ENCODE assay signal across 11 cellular contexts in genomic region chr3:50317303-50317702, GRCh38. TPM values are rescaled to one million over a fixed set of nuclear protein-coding genes. Genes with fewer than 3 reads are reported as not detected.
DNase-seq lines count a peak whose midpoint lies in the region; ATAC-seq, FAIRE-seq and TF ChIP-seq lines count a peak whose summit lies in the region.
"Had no signal": no experiment of that assay in that cellular context is flagged by ENCODE, and none has a peak within 500 bp of the region (broad histone marks: within the 10 kb centered on the region; RNA-seq: fewer than 3 reads in every experiment).

No MANE protein-coding gene starts in this region.

- H2AFZ ChIP-seq in HepG2 (ENCODE audit: low read length): no peak overlapping the region

- ATAC-seq in HepG2 (no peak), right lobe of liver (no peak)

- peak overlapping the region; percentile 79 for H3K27ac Mint-ChIP-seq in dendritic cell treated with granulocyte-macrophage colony-stimulating factor and Interleukin-4, amounts not matched to agents 40 ng/mL and 50 ng/mL, for 4 days

- H3K4me1 Mint-ChIP-seq in dendritic cell treated with granulocyte-macrophage colony-stimulating factor and Interleukin-4, amounts not matched to agents 40 ng/mL and 50 ng/mL, for 4 days (ENCODE audit: low read depth): peaks cover 63% of the 10 kb centered on the region

- H3K9me3 Mint-ChIP-seq in dendritic cell treated with granulocyte-macrophage colony-stimulating factor and Interleukin-4, amounts not matched to agents 40 ng/mL and 50 ng/mL, for 4 days: no peaks in the 10 kb centered on the region
- H3K9me3 Mint-ChIP-seq: T-helper 1 cell treated with Interleukin-12 subunit alpha and Interleukin-12 subunit beta and Interleukin-4 antibody, amounts not matched to agents 30 μg/mL and 1 μg/mL, for 36 hours had no signal

- POLR2A ChIA-PET in HepG2 (lab: Yijun Ruan, JAX): interaction anchor here (1.3 to 13.0 kb wide), 4 partner anchors 11 to 25 kb away, joined by 3 to 222 read pairs (median 6); partner anchors contain the start of genes HYAL1, HYAL3, IFRD2 and NAA80

- peaks cover 16 to 32% of the 10 kb centered on the region in 2 experiments for H3K36me3 ChIP-seq in HepG2 (replicated peaks in 1 of 2; ENCODE audit: control insufficient read depth in 1 of 2, insufficient read depth in 2 of 2, low read length in 2 of 2)
- H3K36me3 ChIP-seq in right lobe of liver: peaks cover 0 to 20% (median 3%) of the 10 kb centered on the region in 4 donors
- H3K36me3 ChIP-seq in mucosa of stomach (ENCODE audit: control insufficient read depth, insufficient read depth, low read length): peaks cover 14% of the 10 kb centered on the region

- WGBS in HepG2 (ENCODE audit: low lambda C conversion rate): 70% methylated on average over 5 of the region's 6 CpGs
- 40% methylated on average over 2 of the region's 6 CpGs for WGBS in right lobe of liver (ENCODE audit: insufficient coverage, low coverage, low lambda C conversion rate, missing lambda C conversion rate)

- FAIRE-seq in HepG2 (lab: Jason Lieb, UNC): no peak

- CTCF ChIA-PET in HepG2 (lab: Yijun Ruan, JAX; ENCODE audit: low intra/inter-chr PET ratio, low total read pairs): no interaction called here

- H3K27me3 ChIP-seq in HepG2 (ENCODE audit: control insufficient read depth in 1 of 2, insufficient read depth in 2 of 2, low read length in 2 of 2) (no peaks in the 10 kb centered on the region; a peak in 1 of 5 replicates), right lobe of liver (no peaks in the 10 kb centered on the region), mucosa of stomach (ENCODE audit: control insufficient read depth, insufficient read depth, low read length) (no peaks in the 10 kb centered on the region)
- H3K27me3 ChIP-seq: brain microvascular endothelial cell had no signal

- TF ChIP-seq CTCF in HepG2 (CRISPR knock-in tag; IDR thresholded peaks at IDR 0.05) (no peak), right lobe of liver (IDR thresholded peaks at IDR 0.05) (no peak)

- H3K4me2 ChIP-seq in HepG2 (ENCODE audit: low read depth, low read length): no peak overlapping the region

- no peaks in the 10 kb centered on the region for H3K9me3 ChIP-seq in HepG2 (ENCODE audit: low read length)
- no peaks in the 10 kb centered on the region for H3K9me3 ChIP-seq in right lobe of liver
- H3K9me3 ChIP-seq in mucosa of stomach (ENCODE audit: control insufficient read depth, low read length): no peaks in the 10 kb centered on the region

- H3K9ac ChIP-seq in HepG2 (ENCODE audit: insufficient read depth, low read depth, low read length) (no peak overlapping the region), mucosa of stomach (ENCODE audit: low read length) (peak overlapping the region; percentile 64)

- TF ChIP-seq RAD21 in HepG2 (CRISPR knock-in tag; IDR thresholded peaks at IDR 0.05): no peak

- H3K4me3 Mint-ChIP-seq in dendritic cell treated with granulocyte-macrophage colony-stimulating factor and Interleukin-4, amounts not matched to agents 40 ng/mL and 50 ng/mL, for 4 days: no peak overlapping the region

- H3K4me3 ChIP-seq in HepG2 (replicated peaks in 1 of 3; ENCODE audit: insufficient read depth in 1 of 3, low read depth in 2 of 3, low read length in 3 of 3) (no peak overlapping the region), right lobe of liver (no peak overlapping the region), mucosa of stomach (ENCODE audit: low read length) (no peak overlapping the region)

- H3K4me1 ChIP-seq in HepG2 (ENCODE audit: insufficient read depth, low read length) (peaks cover 50% of the 10 kb centered on the region), right lobe of liver (peaks cover 0 to 36% (median 9%) of the 10 kb centered on the region in 4 donors), mucosa of stomach (ENCODE audit: control insufficient read depth, insufficient read depth, low read length) (peaks cover 77% of the 10 kb centered on the region)

- no peaks in the 10 kb centered on the region for H4K20me1 ChIP-seq in HepG2 (ENCODE audit: insufficient read depth, low read length)

- peaks cover 25% of the 10 kb centered on the region for H3K79me2 ChIP-seq in HepG2 (ENCODE audit: insufficient read depth, low read length)

- no TSS peak for BruUV-seq in HepG2 (replicated peaks; lab: Mats Ljungman, UMichigan)

- TF ChIP-seq EP300 in HepG2 (IDR thresholded peaks at IDR 0.05; ENCODE audit: low read depth in 2 of 2, low read length in 2 of 2): no peak
- TF ChIP-seq EP300 in HepG2 (CRISPR knock-in tag; IDR thresholded peaks at IDR 0.05; ENCODE audit: borderline replicate concordance): no peak

- H3K27ac ChIP-seq in HepG2 (ENCODE audit: extremely low read length, insufficient read depth, low read length): no peak overlapping the region
- no peak overlapping the region for H3K27ac ChIP-seq in right lobe of liver
- H3K27ac ChIP-seq: brain microvascular endothelial cell had no signal

- TF ChIP-seq POLR2A in HepG2 (IDR thresholded peaks at IDR 0.05; ENCODE audit: insufficient read depth in 1 of 2, low read depth in 2 of 2, low read length in 2 of 2) (no peak), right lobe of liver (IDR thresholded peaks at IDR 0.05) (no peak)

- H3K36me3 Mint-ChIP-seq in dendritic cell treated with granulocyte-macrophage colony-stimulating factor and Interleukin-4, amounts not matched to agents 40 ng/mL and 50 ng/mL, for 4 days (ENCODE audit: low read depth): peaks cover 71% of the 10 kb centered on the region

- H3K27me3 Mint-ChIP-seq in dendritic cell treated with granulocyte-macrophage colony-stimulating factor and Interleukin-4, amounts not matched to agents 40 ng/mL and 50 ng/mL, for 4 days: no peaks in the 10 kb centered on the region

- in situ Hi-C loops in HepG2 (cut with HindIII; ENCODE audit: extremely low pct_ligation_motif_present, low pct_unique_long_range_greater_than_20kb): no loop called here

- intact Hi-C loops in HepG2 (cut with micrococcal nuclease; ENCODE audit: unreplicated experiment) (no loop called here), right lobe of liver (cut with DNase I) (loop anchor here in 1 of 2 donors (5.0 kb wide), 1 partner anchor 35 kb away; no protein-coding TSS in a partner anchor)
- intact Hi-C loops in dendritic cell treated with granulocyte-macrophage colony-stimulating factor and Interleukin-4, amounts not matched to agents 40 ng/mL and 50 ng/mL, for 4 days (cut with micrococcal nuclease): no loop called here

- DNase-seq in HepG2 (ENCODE audit: low spot score) (no peak), right lobe of liver (no peak), NCI-H2171 treated with DMSO at 0.1 percent for 48 hours (lab: John Stamatoyannopoulos, UW) (no peak), NCI-H187 treated with DMSO at 0.1 percent for 48 hours (lab: John Stamatoyannopoulos, UW) (no peak), SIG-M5 (lab: John Stamatoyannopoulos, UW) (no peak), NCI-H1105 (lab: John Stamatoyannopoulos, UW) (no peak)
- DNase-seq: brain microvascular endothelial cell, C1 segment of cervical spinal cord had no signal

RNA-seq across cellular contexts. Expression of gene HYAL2, which starts 5.2 kb away (rescaled TPM):
- 40.9 and 76.2 TPM in 2 replicates for total RNA-seq in HepG2 (2016; rRNA removed; fragmentation: Illumina TruSeq; extraction: Trizol)
- 33.8 and 45.1 TPM in 2 replicates for total RNA-seq in HepG2 (2016; cell fraction: cytosol; rRNA removed; fragmentation: Illumina TruSeq; extraction: Trizol; ENCODE audit: low read depth)
- total RNA-seq in HepG2 (2016; cell fraction: insoluble cytoplasmic fraction; rRNA removed; fragmentation: Illumina TruSeq; extraction: Trizol): 38.5 and 74.2 TPM in 2 replicates
- total RNA-seq in HepG2 (2016; cell fraction: membrane; rRNA removed; fragmentation: Illumina TruSeq; extraction: Trizol): 60.8 and 76.3 TPM in 2 replicates
- total RNA-seq in HepG2 (2016; cell fraction: nucleus; rRNA removed; fragmentation: Illumina TruSeq; extraction: Trizol): 56.5 and 69.1 TPM in 2 replicates
- polyA plus RNA-seq in HepG2 (2011; rRNA removed): 102 and 144 TPM in 2 replicates
- polyA plus RNA-seq in HepG2 (2011; cell fraction: cytosol; rRNA removed): 110 and 154 TPM in 2 replicates
- 94.8 and 103 TPM in 2 replicates for polyA plus RNA-seq in HepG2 (2011; cell fraction: nucleus; rRNA removed)
- polyA plus RNA-seq in HepG2 (2012): 37.6 and 45.4 TPM in 2 replicates
- 32.1 and 39.0 TPM in 2 replicates for polyA plus RNA-seq in HepG2 (2016; cell fraction: cytosol; fragmentation: Illumina TruSeq; extraction: Trizol; ENCODE audit: low read depth)
- polyA plus RNA-seq in HepG2 (2016; cell fraction: insoluble cytoplasmic fraction; fragmentation: Illumina TruSeq; extraction: Trizol; ENCODE audit: low read depth): 33.6 and 35.3 TPM in 2 replicates
- polyA plus RNA-seq in HepG2 (2016; cell fraction: membrane; fragmentation: Illumina TruSeq; extraction: Trizol; ENCODE audit: low read depth): 47.1 and 53.3 TPM in 2 replicates
- polyA plus RNA-seq in HepG2 (2016; cell fraction: nucleus; fragmentation: Illumina TruSeq; extraction: Trizol; ENCODE audit: insufficient read depth, low read depth): 84.1 and 84.7 TPM in 2 replicates
- polyA minus RNA-seq in HepG2 (2011; rRNA and poly(A)+ RNA removed; ENCODE audit: low replicate concordance): 83.3 and 236 TPM in 2 replicates
- polyA minus RNA-seq in HepG2 (2011; cell fraction: cytosol; rRNA and poly(A)+ RNA removed): 38.1 and 40.4 TPM in 2 replicates
- 37.0 and 41.7 TPM in 2 replicates for polyA minus RNA-seq in HepG2 (2011; cell fraction: nucleus; rRNA and poly(A)+ RNA removed)
- total RNA-seq in right lobe of liver: 10 to 100 TPM; 13.0 to 41.6 (median 21.2) TPM

RNA-seq across cellular contexts. Expression of gene TUSC2, which starts 10.7 kb away (rescaled TPM):
- total RNA-seq in HepG2 (2016; rRNA removed; fragmentation: Illumina TruSeq; extraction: Trizol) (35.9 and 36.7 TPM in 2 replicates), right lobe of liver (10 to 100 TPM in 5 of 6 experiments, 1 to 10 TPM in 1; 9.7 to 36.9 (median 12.5) TPM)
- total RNA-seq in HepG2 (2016; cell fraction: cytosol; rRNA removed; fragmentation: Illumina TruSeq; extraction: Trizol; ENCODE audit: low read depth): 71.2 and 71.5 TPM in 2 replicates
- 33.2 and 36.7 TPM in 2 replicates for total RNA-seq in HepG2 (2016; cell fraction: insoluble cytoplasmic fraction; rRNA removed; fragmentation: Illumina TruSeq; extraction: Trizol)
- 83.6 and 94.5 TPM in 2 replicates for total RNA-seq in HepG2 (2016; cell fraction: membrane; rRNA removed; fragmentation: Illumina TruSeq; extraction: Trizol)
- total RNA-seq in HepG2 (2016; cell fraction: nucleus; rRNA removed; fragmentation: Illumina TruSeq; extraction: Trizol): 16.6 and 17.7 TPM in 2 replicates
- 38.5 and 39.1 TPM in 2 replicates for polyA plus RNA-seq in HepG2 (2011; rRNA removed)
- 42.4 and 45.2 TPM in 2 replicates for polyA plus RNA-seq in HepG2 (2011; cell fraction: cytosol; rRNA removed)
- polyA plus RNA-seq in HepG2 (2011; cell fraction: nucleus; rRNA removed): 12.4 and 16.2 TPM in 2 replicates
- polyA plus RNA-seq in HepG2 (2012): 15.6 and 21.1 TPM in 2 replicates
- polyA plus RNA-seq in HepG2 (2016; cell fraction: cytosol; fragmentation: Illumina TruSeq; extraction: Trizol; ENCODE audit: low read depth): 124 and 125 TPM in 2 replicates
- polyA plus RNA-seq in HepG2 (2016; cell fraction: insoluble cytoplasmic fraction; fragmentation: Illumina TruSeq; extraction: Trizol; ENCODE audit: low read depth): 51.0 and 54.1 TPM in 2 replicates
- 95.2 and 102 TPM in 2 replicates for polyA plus RNA-seq in HepG2 (2016; cell fraction: membrane; fragmentation: Illumina TruSeq; extraction: Trizol; ENCODE audit: low read depth)
- 42.2 and 43.7 TPM in 2 replicates for polyA plus RNA-seq in HepG2 (2016; cell fraction: nucleus; fragmentation: Illumina TruSeq; extraction: Trizol; ENCODE audit: insufficient read depth, low read depth)
- polyA minus RNA-seq in HepG2 (2011; rRNA and poly(A)+ RNA removed; ENCODE audit: low replicate concordance): 25.7 and 41.9 TPM in 2 replicates
- polyA minus RNA-seq in HepG2 (2011; cell fraction: cytosol; rRNA and poly(A)+ RNA removed): 7.9 and 8.1 TPM in 2 replicates
- 5.0 and 5.5 TPM in 2 replicates for polyA minus RNA-seq in HepG2 (2011; cell fraction: nucleus; rRNA and poly(A)+ RNA removed)

RNA-seq across cellular contexts. Expression of gene HYAL1, which starts 13.9 kb away (rescaled TPM):
- total RNA-seq in HepG2 (2016; rRNA removed; fragmentation: Illumina TruSeq; extraction: Trizol) (50.5 and 76.5 TPM in 2 replicates), right lobe of liver (100 to 1,000 TPM in 4 of 6 experiments, 10 to 100 TPM in 2; 90.6 to 157 (median 136) TPM)
- 15.2 and 15.4 TPM in 2 replicates for total RNA-seq in HepG2 (2016; cell fraction: cytosol; rRNA removed; fragmentation: Illumina TruSeq; extraction: Trizol; ENCODE audit: low read depth)
- total RNA-seq in HepG2 (2016; cell fraction: insoluble cytoplasmic fraction; rRNA removed; fragmentation: Illumina TruSeq; extraction: Trizol): 49.7 and 78.4 TPM in 2 replicates
- total RNA-seq in HepG2 (2016; cell fraction: membrane; rRNA removed; fragmentation: Illumina TruSeq; extraction: Trizol): 36.1 and 38.7 TPM in 2 replicates
- 65.9 and 70.6 TPM in 2 replicates for total RNA-seq in HepG2 (2016; cell fraction: nucleus; rRNA removed; fragmentation: Illumina TruSeq; extraction: Trizol)
- 193 and 218 TPM in 2 replicates for polyA plus RNA-seq in HepG2 (2011; rRNA removed)
- 153 and 171 TPM in 2 replicates for polyA plus RNA-seq in HepG2 (2011; cell fraction: cytosol; rRNA removed)
- polyA plus RNA-seq in HepG2 (2011; cell fraction: nucleus; rRNA removed): 132 and 137 TPM in 2 replicates
- polyA plus RNA-seq in HepG2 (2012): 82.6 and 84.8 TPM in 2 replicates
- 15.0 TPM in 2 replicates for polyA plus RNA-seq in HepG2 (2016; cell fraction: cytosol; fragmentation: Illumina TruSeq; extraction: Trizol; ENCODE audit: low read depth)
- 57.3 and 58.6 TPM in 2 replicates for polyA plus RNA-seq in HepG2 (2016; cell fraction: insoluble cytoplasmic fraction; fragmentation: Illumina TruSeq; extraction: Trizol; ENCODE audit: low read depth)
- 31.8 and 34.0 TPM in 2 replicates for polyA plus RNA-seq in HepG2 (2016; cell fraction: membrane; fragmentation: Illumina TruSeq; extraction: Trizol; ENCODE audit: low read depth)
- polyA plus RNA-seq in HepG2 (2016; cell fraction: nucleus; fragmentation: Illumina TruSeq; extraction: Trizol; ENCODE audit: insufficient read depth, low read depth): 111 and 117 TPM in 2 replicates
- 71.5 and 300 TPM in 2 replicates for polyA minus RNA-seq in HepG2 (2011; rRNA and poly(A)+ RNA removed; ENCODE audit: low replicate concordance)
- polyA minus RNA-seq in HepG2 (2011; cell fraction: cytosol; rRNA and poly(A)+ RNA removed): 89.0 and 90.5 TPM in 2 replicates
- 34.9 and 47.4 TPM in 2 replicates for polyA minus RNA-seq in HepG2 (2011; cell fraction: nucleus; rRNA and poly(A)+ RNA removed)

RNA-seq across cellular contexts. Expression of gene HYAL3, which starts 18.1 kb away (rescaled TPM):
- total RNA-seq in HepG2 (2016; rRNA removed; fragmentation: Illumina TruSeq; extraction: Trizol) (5.5 and 5.9 TPM in 2 replicates), right lobe of liver (1 to 10 TPM; 1.8 to 7.5 (median 3.1) TPM)
- 3.1 and 4.0 TPM in 2 replicates for total RNA-seq in HepG2 (2016; cell fraction: cytosol; rRNA removed; fragmentation: Illumina TruSeq; extraction: Trizol; ENCODE audit: low read depth)
- 4.8 and 6.5 TPM in 2 replicates for total RNA-seq in HepG2 (2016; cell fraction: insoluble cytoplasmic fraction; rRNA removed; fragmentation: Illumina TruSeq; extraction: Trizol)
- total RNA-seq in HepG2 (2016; cell fraction: membrane; rRNA removed; fragmentation: Illumina TruSeq; extraction: Trizol): 4.7 and 5.3 TPM in 2 replicates
- total RNA-seq in HepG2 (2016; cell fraction: nucleus; rRNA removed; fragmentation: Illumina TruSeq; extraction: Trizol): 4.6 and 5.5 TPM in 2 replicates
- polyA plus RNA-seq in HepG2 (2011; rRNA removed): 10.4 and 12.9 TPM in 2 replicates
- 10.7 and 17.4 TPM in 2 replicates for polyA plus RNA-seq in HepG2 (2011; cell fraction: cytosol; rRNA removed)
- polyA plus RNA-seq in HepG2 (2011; cell fraction: nucleus; rRNA removed): 24.5 and 24.6 TPM in 2 replicates
- 2.2 and 2.5 TPM in 2 replicates for polyA plus RNA-seq in HepG2 (2012)
- polyA plus RNA-seq in HepG2 (2016; cell fraction: cytosol; fragmentation: Illumina TruSeq; extraction: Trizol; ENCODE audit: low read depth): 2.8 and 4.1 TPM in 2 replicates
- polyA plus RNA-seq in HepG2 (2016; cell fraction: insoluble cytoplasmic fraction; fragmentation: Illumina TruSeq; extraction: Trizol; ENCODE audit: low read depth): 6.1 and 9.3 TPM in 2 replicates
- 6.6 and 7.3 TPM in 2 replicates for polyA plus RNA-seq in HepG2 (2016; cell fraction: membrane; fragmentation: Illumina TruSeq; extraction: Trizol; ENCODE audit: low read depth)
- polyA plus RNA-seq in HepG2 (2016; cell fraction: nucleus; fragmentation: Illumina TruSeq; extraction: Trizol; ENCODE audit: insufficient read depth, low read depth): 9.7 and 11.4 TPM in 2 replicates
- 24.0 and 60.6 TPM in 2 replicates for polyA minus RNA-seq in HepG2 (2011; rRNA and poly(A)+ RNA removed; ENCODE audit: low replicate concordance)
- polyA minus RNA-seq in HepG2 (2011; cell fraction: cytosol; rRNA and poly(A)+ RNA removed): 5.2 and 5.5 TPM in 2 replicates
- 5.8 and 7.0 TPM in 2 replicates for polyA minus RNA-seq in HepG2 (2011; cell fraction: nucleus; rRNA and poly(A)+ RNA removed)

RNA-seq across cellular contexts. Expression of gene NAA80, which starts 18.1 kb away (rescaled TPM):
- total RNA-seq in HepG2 (2016; rRNA removed; fragmentation: Illumina TruSeq; extraction: Trizol): 1.5 and 3.4 TPM in 2 replicates
- total RNA-seq in HepG2 (2016; cell fraction: cytosol; rRNA removed; fragmentation: Illumina TruSeq; extraction: Trizol; ENCODE audit: low read depth): 1.2 and 1.4 TPM in 2 replicates
- total RNA-seq in HepG2 (2016; cell fraction: insoluble cytoplasmic fraction; rRNA removed; fragmentation: Illumina TruSeq; extraction: Trizol): 1.9 and 4.5 TPM in 2 replicates
- 1.7 and 3.0 TPM in 2 replicates for total RNA-seq in HepG2 (2016; cell fraction: membrane; rRNA removed; fragmentation: Illumina TruSeq; extraction: Trizol)
- 6.5 and 6.8 TPM in 2 replicates for total RNA-seq in HepG2 (2016; cell fraction: nucleus; rRNA removed; fragmentation: Illumina TruSeq; extraction: Trizol)
- polyA plus RNA-seq in HepG2 (2011; rRNA removed): 8.7 and 13.1 TPM in 2 replicates
- polyA plus RNA-seq in HepG2 (2011; cell fraction: cytosol; rRNA removed): 3.4 and 5.0 TPM in 2 replicates
- 46.7 and 51.7 TPM in 2 replicates for polyA plus RNA-seq in HepG2 (2011; cell fraction: nucleus; rRNA removed)
- polyA plus RNA-seq in HepG2 (2012): 5.2 and 6.1 TPM in 2 replicates
- 2.4 and 3.7 TPM in 2 replicates for polyA plus RNA-seq in HepG2 (2016; cell fraction: cytosol; fragmentation: Illumina TruSeq; extraction: Trizol; ENCODE audit: low read depth)
- 4.3 and 5.4 TPM in 2 replicates for polyA plus RNA-seq in HepG2 (2016; cell fraction: insoluble cytoplasmic fraction; fragmentation: Illumina TruSeq; extraction: Trizol; ENCODE audit: low read depth)
- polyA plus RNA-seq in HepG2 (2016; cell fraction: membrane; fragmentation: Illumina TruSeq; extraction: Trizol; ENCODE audit: low read depth): 5.1 and 5.3 TPM in 2 replicates
- 23.1 and 24.6 TPM in 2 replicates for polyA plus RNA-seq in HepG2 (2016; cell fraction: nucleus; fragmentation: Illumina TruSeq; extraction: Trizol; ENCODE audit: insufficient read depth, low read depth)
- polyA minus RNA-seq in HepG2 (2011; rRNA and poly(A)+ RNA removed; ENCODE audit: low replicate concordance): 20.9 and 56.7 TPM in 2 replicates
- polyA minus RNA-seq in HepG2 (2011; cell fraction: cytosol; rRNA and poly(A)+ RNA removed): 2.0 and 2.9 TPM in 2 replicates
- 15.7 and 16.0 TPM in 2 replicates for polyA minus RNA-seq in HepG2 (2011; cell fraction: nucleus; rRNA and poly(A)+ RNA removed)
- total RNA-seq in right lobe of liver: 1 to 10 TPM; 2.5 to 6.2 (median 3.5) TPM
